12 cellular contexts compared by ENCODE assay signal in genomic region chr5:74394924-74395880, GRCh38.
DNase-seq lines count a peak whose midpoint lies in the region; ATAC-seq, FAIRE-seq and TF ChIP-seq lines count a peak whose summit lies in the region.
"Had no signal": no experiment of that assay in that cellular context is flagged by ENCODE, and none has a peak within 500 bp of the region (broad histone marks: within the 10 kb centered on the region; RNA-seq: fewer than 3 reads in every experiment).

No MANE protein-coding gene starts in this region.

- TF ChIP-seq POLR2A in GM12892 (IDR thresholded peaks at IDR 0.05; ENCODE audit: low read depth, low read length) (no peak), esophagus squamous epithelium (IDR thresholded peaks at IDR 0.05) (no peak)

- H3K4me3 ChIP-seq in esophagus squamous epithelium, result no peak overlapping the region
- H3K4me3 ChIP-seq in pancreas, result no peak overlapping the region

- intact Hi-C loops in esophagus squamous epithelium (cut with DNase I), result no loop called here
- intact Hi-C loops in pancreas (cut with DNase I), result no loop called here

- TF ChIP-seq CTCF in esophagus squamous epithelium (IDR thresholded peaks at IDR 0.05), result no peak
- TF ChIP-seq CTCF in pancreas (IDR thresholded peaks at IDR 0.05), result no peak

- 49 to 54% methylated on average over 8 to 9 of the region's 10 CpGs for WGBS in esophagus squamous epithelium, 2 donors
- whole genome bisulfite sequencing in pancreas, 2 donors, result 83 to 84% methylated on average over 10 of the region's 10 CpGs

- H3K9me3 ChIP-seq in esophagus squamous epithelium (no peaks in the 10 kb centered on the region), pancreas (no peaks in the 10 kb centered on the region)

- ATAC-seq in pancreas (peak in 3 of 4 donors; percentile 8 to 32 (median 11)), HG03469 (IDR thresholded peaks at IDR 0.05; ENCODE audit: unreplicated experiment) (no peak)

- DNase-seq in GM12892 (ENCODE audit: insufficient read length) (no peak), NCI-H69 (lab: John Stamatoyannopoulos, UW) (peak; percentile 74), esophagus squamous epithelium (lab: John Stamatoyannopoulos, UW) (no peak), pancreas (peak in 2 of 6 donors; percentile 25 to 47), Ammon's horn (ENCODE audit: low spot score) (no peak), RKO (ENCODE audit: low spot score) (no peak)
- DNase-seq: activated CD4-positive, alpha-beta T cell treated with anti-CD3 and anti-CD28 coated beads for 1 hour; activated naive CD8-positive, alpha-beta T cell treated with anti-CD3 and anti-CD28 coated beads, Interleukin-2, amount 10 ng/mL, durations not matched to agents 7 days and 5 days; NCI-H446 treated with DMSO at 0.1 percent for 48 hours; stimulated activated CD4-positive, alpha-beta T cell treated with anti-CD3 and anti-CD28 coated beads, Interleukin-1b, Interleukin-23, amount 100 ng/mL, for 48 hours; substantia nigra had no signal

- H3K4me1 ChIP-seq in esophagus squamous epithelium (peaks cover 0 to 23% (median 0%) of the 10 kb centered on the region in 3 donors), pancreas (peaks cover 0 to 56% (median 0%) of the 10 kb centered on the region in 3 donors)

- H3K36me3 ChIP-seq in esophagus squamous epithelium (no peaks in the 10 kb centered on the region), pancreas (no peaks in the 10 kb centered on the region)

- FAIRE-seq in GM12892 (lab: Jason Lieb, UNC), result peak; percentile 9
- FAIRE-seq in pancreas (lab: Jason Lieb, UNC), result no peak

- H3K27ac ChIP-seq in esophagus squamous epithelium (peak overlapping the region; percentile 35 to 67 (median 55)), pancreas (peak overlapping the region in 2 of 4 donors; percentile 39 to 56)

- H3K27me3 ChIP-seq in esophagus squamous epithelium (no peaks in the 10 kb centered on the region), pancreas (no peaks in the 10 kb centered on the region)
